In the genomic region with DNA sequence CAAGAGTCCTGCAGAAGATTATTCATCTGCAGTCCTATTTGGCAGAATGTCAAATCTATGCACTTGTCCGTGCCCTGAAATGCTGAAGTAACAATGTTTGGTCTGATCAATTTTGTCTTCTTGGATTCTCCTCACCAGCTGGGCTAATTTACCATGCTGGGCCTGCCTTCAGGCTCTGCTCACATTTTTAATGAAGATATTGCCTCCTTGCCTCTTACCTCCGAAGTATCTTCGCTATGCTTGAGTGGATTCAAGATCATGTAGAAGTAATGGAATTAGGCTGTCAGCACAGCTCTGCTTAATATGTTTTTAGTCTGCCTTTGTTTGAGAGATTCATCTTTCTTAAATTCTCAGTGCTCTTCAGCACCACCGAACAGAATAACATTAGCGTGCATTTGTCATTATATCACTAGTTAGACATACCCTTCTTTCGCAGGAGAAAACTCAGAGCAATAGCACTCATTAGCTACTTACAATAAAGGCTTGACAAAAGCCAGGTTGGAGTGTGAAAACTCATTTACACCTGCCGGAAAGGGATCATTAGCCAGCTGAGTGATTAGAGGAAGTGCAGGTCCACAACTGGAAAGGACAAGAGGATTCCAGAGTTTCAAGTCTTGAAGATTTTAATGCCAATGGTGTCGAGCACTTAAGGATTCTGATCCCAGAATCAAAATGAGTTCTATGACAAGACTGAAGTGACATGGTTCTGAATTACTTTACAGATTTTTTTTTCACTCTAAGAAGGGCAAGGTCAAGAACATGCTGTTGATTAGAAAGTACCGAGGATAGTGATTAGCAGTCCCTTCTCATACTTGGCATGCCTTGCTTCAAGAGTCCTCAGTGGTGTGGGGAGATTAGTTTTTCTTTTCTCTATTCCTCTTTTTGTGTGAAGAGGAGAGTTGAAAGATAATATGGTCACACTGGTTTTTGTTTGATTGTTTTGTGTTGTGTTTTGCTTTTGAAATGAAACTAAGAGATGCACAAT, we compare ENCODE assay signal across 23 cellular contexts.
DNase-seq lines count a peak whose midpoint lies in the region; ATAC-seq, FAIRE-seq and TF ChIP-seq lines count a peak whose summit lies in the region.
"Had no signal": no experiment of that assay in that cellular context is flagged by ENCODE, and none has a peak within 500 bp of the region (broad histone marks: within the 10 kb centered on the region; RNA-seq: fewer than 3 reads in every experiment).

No MANE protein-coding gene starts in this region.

- H3K27ac ChIP-seq in A549 (no peak overlapping the region), endodermal cell (ENCODE audit: low read depth, low read length) (no peak overlapping the region), tibial nerve (no peak overlapping the region)
- H3K27ac ChIP-seq: HL-60, PC-9, SJCRH30 had no signal

- H3K4me1 ChIP-seq in A549, result no peaks in the 10 kb centered on the region
- peaks cover 8% of the 10 kb centered on the region for H3K4me1 ChIP-seq in endodermal cell (ENCODE audit: control insufficient read depth, insufficient read depth, low read length)
- no peaks in the 10 kb centered on the region for H3K4me1 ChIP-seq in tibial nerve
- H3K4me1 ChIP-seq: BE2C, SJCRH30 had no signal

- FAIRE-seq in A549 (lab: Jason Lieb, UNC), result peak; percentile 51
- FAIRE-seq: GM19239 had no signal

- H3K27me3 ChIP-seq in endodermal cell (ENCODE audit: control insufficient read depth, insufficient read depth, low read length, poor library complexity, severe bottlenecking) (no peaks in the 10 kb centered on the region), tibial nerve (no peaks in the 10 kb centered on the region)
- H3K27me3 ChIP-seq: BE2C, SJCRH30 had no signal

- no peak overlapping the region for H3K4me2 ChIP-seq in A549
- H3K4me2 ChIP-seq: PC-9 had no signal

- H3K27ac Mint-ChIP-seq in endodermal cell, result peak overlapping the region; percentile 8
- no peak overlapping the region for H3K27ac Mint-ChIP-seq in stimulated activated memory B cell treated with anti-CD40 and anti-IgM and Interleukin-4, amounts not matched to agents 10 μg/mL and 1 μg/mL and 100 μg/mL, for 72 hours
- H3K27ac Mint-ChIP-seq: CD14-positive monocyte; CD8-positive, alpha-beta memory T cell had no signal

- H3K4me3 ChIP-seq in A549 (no peak overlapping the region), endodermal cell (ENCODE audit: low read length) (peak overlapping the region; percentile 8), tibial nerve (no peak overlapping the region)
- H3K4me3 ChIP-seq: PC-9, SJCRH30 had no signal

- H3K9me3 ChIP-seq in A549, result no peaks in the 10 kb centered on the region
- no peaks in the 10 kb centered on the region for H3K9me3 ChIP-seq in endodermal cell (ENCODE audit: control insufficient read depth, low read length)
- H3K9me3 ChIP-seq in tibial nerve, result no peaks in the 10 kb centered on the region
- H3K9me3 ChIP-seq: BE2C, SJCRH30 had no signal

- no peak for DNase-seq in A549 (ENCODE audit: low read depth in 1 of 2, low spot score in 1 of 2)
- DNase-seq in COR-L47 (lab: John Stamatoyannopoulos, UW), result peak; percentile 0
- peak; percentile 83 for DNase-seq in NCI-H524 treated with DMSO at 0.1 percent for 48 hours (lab: John Stamatoyannopoulos, UW)
- DNase-seq in endodermal cell, result peak; percentile 69
- DNase-seq in tibial nerve (ENCODE audit: low spot score in 2 of 2), result no peak
- no peak for DNase-seq in activated naive CD4-positive, alpha-beta T cell treated with Interleukin-2 at 50 U/mL for 16 hours
- DNase-seq: ACHN; BE2C; Calu3; CD8-positive, alpha-beta memory T cell; DMS79 treated with DMSO at 0.1 percent for 48 hours; NCI-H2029; NCI-H2227 treated with DMSO at 0.1 percent for 48 hours; PC-9; SJCRH30; T-helper 1 cell had no signal

- CTCF ChIA-PET in A549 (lab: Yijun Ruan, JAX), result no interaction called here

- ATAC-seq in A549 (no peak), HG03439 (IDR thresholded peaks at IDR 0.05; ENCODE audit: unreplicated experiment) (no peak)
- no peak for ATAC-seq in stimulated activated memory B cell treated with anti-CD40 and anti-IgM and Interleukin-4, amounts not matched to agents 10 μg/mL and 1 μg/mL and 100 μg/mL, for 72 hours
- ATAC-seq: HCT116, Right ventricle myocardium inferior had no signal

- H3K36me3 Mint-ChIP-seq in endodermal cell (ENCODE audit: low read depth), result no peaks in the 10 kb centered on the region
- no peaks in the 10 kb centered on the region for H3K36me3 Mint-ChIP-seq in stimulated activated memory B cell treated with anti-CD40 and anti-IgM and Interleukin-4, amounts not matched to agents 10 μg/mL and 1 μg/mL and 100 μg/mL, for 72 hours
- H3K36me3 Mint-ChIP-seq: CD14-positive monocyte; CD8-positive, alpha-beta memory T cell had no signal

- TF ChIP-seq POLR2A in A549 (IDR thresholded peaks at IDR 0.05; ENCODE audit: low read length), result no peak
- no peak for TF ChIP-seq POLR2A in tibial nerve (IDR thresholded peaks at IDR 0.05)

- POLR2A ChIA-PET in A549 (lab: Yijun Ruan, JAX), result no interaction called here

- whole genome bisulfite sequencing in A549 (ENCODE audit: missing lambda C conversion rate), result 4% methylated on average over 9 of the region's 9 CpGs
- 73 to 85% methylated on average over 2 to 9 of the region's 9 CpGs for WGBS in endodermal cell (ENCODE audit: insufficient coverage in 1 of 2, insufficient read length in 1 of 2), 2 experiments
- 74 to 76% methylated on average over 9 of the region's 9 CpGs for WGBS in tibial nerve, 2 donors

- no peak for TF ChIP-seq EP300 in A549 (IDR thresholded peaks at IDR 0.05)
- no peak for TF ChIP-seq EP300 in tibial nerve (IDR thresholded peaks at IDR 0.05)

- H3K36me3 ChIP-seq in endodermal cell (ENCODE audit: control insufficient read depth, insufficient read depth, low read length) (no peaks in the 10 kb centered on the region), tibial nerve (no peaks in the 10 kb centered on the region)
- H3K36me3 ChIP-seq: BE2C, SJCRH30 had no signal

- H3K4me1 Mint-ChIP-seq in endodermal cell, result peaks cover 34% of the 10 kb centered on the region
- H3K4me1 Mint-ChIP-seq in stimulated activated memory B cell treated with anti-CD40 and anti-IgM and Interleukin-4, amounts not matched to agents 10 μg/mL and 1 μg/mL and 100 μg/mL, for 72 hours, result no peaks in the 10 kb centered on the region
- H3K4me1 Mint-ChIP-seq: CD14-positive monocyte; CD8-positive, alpha-beta memory T cell had no signal

- no peak for TF ChIP-seq RAD21 in A549 (conservative IDR thresholded peaks at IDR 0.05 in 1 of 2, IDR thresholded peaks at IDR 0.05 in 1 of 2)

- H3K4me3 Mint-ChIP-seq in endodermal cell, result peak overlapping the region; percentile 3
- no peak overlapping the region for H3K4me3 Mint-ChIP-seq in stimulated activated memory B cell treated with anti-CD40 and anti-IgM and Interleukin-4, amounts not matched to agents 10 μg/mL and 1 μg/mL and 100 μg/mL, for 72 hours
- H3K4me3 Mint-ChIP-seq: CD14-positive monocyte; CD8-positive, alpha-beta memory T cell had no signal

- H3K9me3 Mint-ChIP-seq in endodermal cell, result peaks cover 10% of the 10 kb centered on the region
- H3K9me3 Mint-ChIP-seq in stimulated activated memory B cell treated with anti-CD40 and anti-IgM and Interleukin-4, amounts not matched to agents 10 μg/mL and 1 μg/mL and 100 μg/mL, for 72 hours, result no peaks in the 10 kb centered on the region

- H3K27me3 Mint-ChIP-seq in endodermal cell (ENCODE audit: insufficient read depth), result no peaks in the 10 kb centered on the region
- H3K27me3 Mint-ChIP-seq in stimulated activated memory B cell treated with anti-CD40 and anti-IgM and Interleukin-4, amounts not matched to agents 10 μg/mL and 1 μg/mL and 100 μg/mL, for 72 hours, result no peaks in the 10 kb centered on the region
- H3K27me3 Mint-ChIP-seq: CD8-positive, alpha-beta memory T cell had no signal

- no peak for TF ChIP-seq CTCF in A549 (IDR thresholded peaks at IDR 0.05)
- no peak for TF ChIP-seq CTCF in endodermal cell (conservative IDR thresholded peaks at IDR 0.05)
- no peak for TF ChIP-seq CTCF in tibial nerve (IDR thresholded peaks at IDR 0.05)

- no peak overlapping the region for H3K9ac ChIP-seq in endodermal cell (ENCODE audit: extremely low read depth, low read length, poor library complexity, severe bottlenecking)

TF ChIP-seq in A549, 52 proteins besides CTCF, POLR2A, EP300 and RAD21:
- TF ChIP-seq, protein P1, sequence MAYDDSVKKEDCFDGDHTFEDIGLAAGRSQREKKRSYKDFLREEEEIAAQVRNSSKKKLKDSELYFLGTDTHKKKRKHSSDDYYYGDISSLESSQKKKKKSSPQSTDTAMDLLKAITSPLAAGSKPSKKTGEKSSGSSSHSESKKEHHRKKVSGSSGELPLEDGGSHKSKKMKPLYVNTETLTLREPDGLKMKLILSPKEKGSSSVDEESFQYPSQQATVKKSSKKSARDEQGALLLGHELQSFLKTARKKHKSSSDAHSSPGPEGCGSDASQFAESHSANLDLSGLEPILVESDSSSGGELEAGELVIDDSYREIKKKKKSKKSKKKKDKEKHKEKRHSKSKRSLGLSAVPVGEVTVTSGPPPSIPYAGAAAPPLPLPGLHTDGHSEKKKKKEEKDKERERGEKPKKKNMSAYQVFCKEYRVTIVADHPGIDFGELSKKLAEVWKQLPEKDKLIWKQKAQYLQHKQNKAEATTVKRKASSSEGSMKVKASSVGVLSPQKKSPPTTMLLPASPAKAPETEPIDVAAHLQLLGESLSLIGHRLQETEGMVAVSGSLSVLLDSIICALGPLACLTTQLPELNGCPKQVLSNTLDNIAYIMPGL (CRISPR knock-in tag; IDR thresholded peaks at IDR 0.05; ENCODE audit: borderline replicate concordance), result no peak
- TF ChIP-seq, protein P2, sequence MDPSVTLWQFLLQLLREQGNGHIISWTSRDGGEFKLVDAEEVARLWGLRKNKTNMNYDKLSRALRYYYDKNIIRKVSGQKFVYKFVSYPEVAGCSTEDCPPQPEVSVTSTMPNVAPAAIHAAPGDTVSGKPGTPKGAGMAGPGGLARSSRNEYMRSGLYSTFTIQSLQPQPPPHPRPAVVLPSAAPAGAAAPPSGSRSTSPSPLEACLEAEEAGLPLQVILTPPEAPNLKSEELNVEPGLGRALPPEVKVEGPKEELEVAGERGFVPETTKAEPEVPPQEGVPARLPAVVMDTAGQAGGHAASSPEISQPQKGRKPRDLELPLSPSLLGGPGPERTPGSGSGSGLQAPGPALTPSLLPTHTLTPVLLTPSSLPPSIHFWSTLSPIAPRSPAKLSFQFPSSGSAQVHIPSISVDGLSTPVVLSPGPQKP (IDR thresholded peaks at IDR 0.05; ENCODE audit: low read depth, low read length), result no peak
- TF ChIP-seq, protein P3, sequence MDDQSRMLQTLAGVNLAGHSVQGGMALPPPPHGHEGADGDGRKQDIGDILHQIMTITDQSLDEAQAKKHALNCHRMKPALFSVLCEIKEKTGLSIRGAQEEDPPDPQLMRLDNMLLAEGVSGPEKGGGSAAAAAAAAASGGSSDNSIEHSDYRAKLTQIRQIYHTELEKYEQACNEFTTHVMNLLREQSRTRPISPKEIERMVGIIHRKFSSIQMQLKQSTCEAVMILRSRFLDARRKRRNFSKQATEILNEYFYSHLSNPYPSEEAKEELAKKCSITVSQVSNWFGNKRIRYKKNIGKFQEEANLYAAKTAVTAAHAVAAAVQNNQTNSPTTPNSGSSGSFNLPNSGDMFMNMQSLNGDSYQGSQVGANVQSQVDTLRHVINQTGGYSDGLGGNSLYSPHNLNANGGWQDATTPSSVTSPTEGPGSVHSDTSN (IDR thresholded peaks at IDR 0.05), result no peak
- TF ChIP-seq BHLHE40 (IDR thresholded peaks at IDR 0.05; ENCODE audit: low read depth, low read length) (no peak), HOXB13 (CRISPR knock-in tag; IDR thresholded peaks at IDR 0.05; ENCODE audit: low read depth) (no peak), RFX5 (IDR thresholded peaks at IDR 0.05) (no peak)

Comparison
In these comparisons a context has a peak if more than half of its experiments do, and no peak if none do; other contexts are left out.
1. DNase-seq: peak in COR-L47 (single experiment), NCI-H524 treated with DMSO at 0.1 percent for 48 hours (single experiment) and endodermal cell (single experiment); none in A549 (0 of 2), tibial nerve (0 of 2) and activated naive CD4-positive, alpha-beta T cell treated with Interleukin-2 at 50 U/mL for 16 hours (single experiment).